Comparison of ENCODE assay signal across 25 cellular contexts in the genomic region with DNA sequence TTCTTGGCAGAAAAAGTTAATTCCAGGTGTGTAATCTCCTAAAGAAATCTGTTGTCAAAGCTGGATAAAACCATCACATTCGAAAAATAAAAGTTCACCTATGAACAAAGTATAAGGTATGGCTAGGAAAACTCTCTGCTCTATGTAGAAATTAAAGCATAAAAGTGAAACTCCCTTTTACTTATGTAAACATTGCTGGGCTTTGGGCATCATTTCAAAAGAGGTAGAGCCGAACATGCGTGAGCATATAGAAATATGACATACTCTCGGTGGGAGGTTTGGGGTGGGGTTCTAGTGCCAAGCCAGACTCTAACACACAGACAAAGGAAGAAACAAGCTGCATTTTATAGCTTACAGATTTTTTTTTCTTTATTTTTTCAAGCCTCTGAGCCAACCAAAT.
DNase-seq lines count a peak whose midpoint lies in the region; ATAC-seq and TF ChIP-seq lines count a peak whose summit lies in the region.
"Had no signal": no experiment of that assay in that cellular context is flagged by ENCODE, and none has a peak within 500 bp of the region (broad histone marks: within the 10 kb centered on the region; RNA-seq: fewer than 3 reads in every experiment).

No MANE protein-coding gene starts in this region.

- H3K27ac Mint-ChIP-seq in endothelial cell (ENCODE audit: unreplicated experiment) = no peak overlapping the region
- H3K27ac Mint-ChIP-seq: activated naive CD4-positive, alpha-beta T cell treated with anti-CD3 and anti-CD28 coated beads, Interleukin-2, amount 50 U/mL, for 24 hours; activated T-helper 1 cell treated with anti-CD3 and anti-CD28 coated beads, Interleukin-12 subunit alpha, Interleukin-12 subunit beta, Interleukin-2, Interleukin-4 antibody, amounts not matched to agents 30 ng/mL and 10 ng/mL and 1 ng/mL, durations not matched to agents 14 hours and 24 hours and 36 hours; CD4-positive, alpha-beta memory T cell; endodermal cell; memory B cell; WTC11 had no signal

- H3K4me1 Mint-ChIP-seq in endothelial cell (ENCODE audit: unreplicated experiment) = no peaks in the 10 kb centered on the region
- H3K4me1 Mint-ChIP-seq: activated naive CD4-positive, alpha-beta T cell treated with anti-CD3 and anti-CD28 coated beads, Interleukin-2, amount 50 U/mL, for 24 hours; CD4-positive, alpha-beta memory T cell; memory B cell had no signal

- no peaks in the 10 kb centered on the region for H3K27me3 Mint-ChIP-seq in endothelial cell (ENCODE audit: unreplicated experiment)
- H3K27me3 Mint-ChIP-seq: CD4-positive, alpha-beta memory T cell; memory B cell had no signal

- peak overlapping the region; percentile 41 for H3K4me3 ChIP-seq in SK-N-MC
- H3K4me3 ChIP-seq: K562, MG63, skin epidermis, upper lobe of left lung had no signal

- no peak for ATAC-seq in HG02840 (IDR thresholded peaks at IDR 0.05; ENCODE audit: low FRiP score, unreplicated experiment)
- ATAC-seq: K562, WTC11 had no signal

- no peaks in the 10 kb centered on the region for H3K9me3 Mint-ChIP-seq in endothelial cell (ENCODE audit: unreplicated experiment)
- H3K9me3 Mint-ChIP-seq: activated T-helper 1 cell treated with anti-CD3 and anti-CD28 coated beads, Interleukin-12 subunit alpha, Interleukin-12 subunit beta, Interleukin-2, Interleukin-4 antibody, amounts not matched to agents 30 ng/mL and 10 ng/mL and 1 ng/mL, durations not matched to agents 14 hours and 24 hours and 36 hours; endodermal cell; memory B cell; WTC11 had no signal

- H3K9ac ChIP-seq in SK-N-MC (ENCODE audit: insufficient read length) = no peak overlapping the region

- H3K9me3 ChIP-seq in SK-N-MC (ENCODE audit: low read depth, low read length) = no peaks in the 10 kb centered on the region; the same call in 1 of the 2 replicates
- H3K9me3 ChIP-seq: MG63, upper lobe of left lung had no signal

- no peak overlapping the region for H3K4me3 Mint-ChIP-seq in endothelial cell (ENCODE audit: unreplicated experiment)
- H3K4me3 Mint-ChIP-seq: activated naive CD4-positive, alpha-beta T cell treated with anti-CD3 and anti-CD28 coated beads, Interleukin-2, amount 50 U/mL, for 24 hours; activated T-helper 1 cell treated with anti-CD3 and anti-CD28 coated beads, Interleukin-12 subunit alpha, Interleukin-12 subunit beta, Interleukin-2, Interleukin-4 antibody, amounts not matched to agents 30 ng/mL and 10 ng/mL and 1 ng/mL, durations not matched to agents 14 hours and 24 hours and 36 hours; CD4-positive, alpha-beta memory T cell; endodermal cell; memory B cell; WTC11 had no signal

- no peaks in the 10 kb centered on the region for H3K36me3 ChIP-seq in SK-N-MC (ENCODE audit: insufficient read depth, low read length)
- H3K36me3 ChIP-seq: MG63, upper lobe of left lung had no signal

- DNase-seq in DMS153 treated with DMSO at 0.1 percent for 48 hours (lab: John Stamatoyannopoulos, UW; ENCODE audit: unreplicated experiment) (peak; percentile 27), DMS153 (lab: John Stamatoyannopoulos, UW) (no peak), NCI-H2081 treated with DMSO at 0.1 percent for 48 hours (lab: John Stamatoyannopoulos, UW) (peak; percentile 69), SK-N-MC (ENCODE audit: low read depth, low spot score) (no peak), left kidney (ENCODE audit: low read depth, low spot score) (peak; percentile 5), T-helper 2 cell (no peak), endothelial cell (ENCODE audit: low spot score) (no peak)
- DNase-seq: activated CD4-positive, alpha-beta T cell treated with anti-CD3 and anti-CD28 coated beads, Interleukin-2, amount 50 U/mL, for 1 hour; caudate nucleus; CD4-positive, alpha-beta memory T cell; endodermal cell; GF-D8; kidney glomerular epithelial cell; MG63; nucleus accumbens; T-helper 9 cell; upper lobe of left lung had no signal

- TF ChIP-seq CTCF in endothelial cell (IDR thresholded peaks at IDR 0.05; ENCODE audit: unreplicated experiment) = no peak

- H3K36me3 Mint-ChIP-seq in endothelial cell (ENCODE audit: low read depth, unreplicated experiment) = no peaks in the 10 kb centered on the region
- H3K36me3 Mint-ChIP-seq: activated naive CD4-positive, alpha-beta T cell treated with anti-CD3 and anti-CD28 coated beads, Interleukin-2, amount 50 U/mL, for 24 hours; CD4-positive, alpha-beta memory T cell; memory B cell; WTC11 had no signal

- H3K27ac ChIP-seq in SK-N-MC = no peak overlapping the region
- H3K27ac ChIP-seq: 22Rv1, upper lobe of left lung had no signal

Comparison
In these comparisons a context has a peak if more than half of its experiments do, and no peak if none do; other contexts are left out.
1. DNase-seq: peak in DMS153 treated with DMSO at 0.1 percent for 48 hours (single experiment), NCI-H2081 treated with DMSO at 0.1 percent for 48 hours (single experiment) and left kidney (single experiment); none in DMS153 (single experiment), SK-N-MC (single experiment), T-helper 2 cell (0 of 5) and endothelial cell (single experiment).